ENCODE assay signal across 12 cellular contexts in genomic region chr9:111828193-111828592, GRCh38. TPM values are rescaled to one million over a fixed set of nuclear protein-coding genes. Genes with fewer than 3 reads are reported as not detected.
DNase-seq lines count a peak whose midpoint lies in the region; ATAC-seq and TF ChIP-seq lines count a peak whose summit lies in the region.
"Had no signal": no experiment of that assay in that cellular context is flagged by ENCODE, and none has a peak within 500 bp of the region (broad histone marks: within the 10 kb centered on the region; RNA-seq: fewer than 3 reads in every experiment).

No MANE protein-coding gene starts in this region.

- WGBS in SK-N-SH (ENCODE audit: low lambda C conversion rate), result 62% methylated on average over 4 of the region's 4 CpGs

- H3K4me1 ChIP-seq in SK-N-SH (ENCODE audit: control insufficient read depth in 1 of 2, insufficient read depth in 2 of 2, low read depth in 1 of 2, low read length in 1 of 2), result no peaks in the 10 kb centered on the region
- no peaks in the 10 kb centered on the region for H3K4me1 ChIP-seq in lower lobe of right lung

- no peak overlapping the region for H2AFZ ChIP-seq in SK-N-SH (ENCODE audit: low read depth)

- TF ChIP-seq EP300 in SK-N-SH (IDR thresholded peaks at IDR 0.05; ENCODE audit: borderline replicate concordance in 1 of 2, low read depth in 1 of 2, low read length in 1 of 2), result no peak

- intact Hi-C loops in lower lobe of right lung (cut with DNase I), result no loop called here

- H3K9me3 ChIP-seq in SK-N-SH (no peaks in the 10 kb centered on the region), lower lobe of right lung (no peaks in the 10 kb centered on the region)

- TF ChIP-seq RAD21 in SK-N-SH (IDR thresholded peaks at IDR 0.05; ENCODE audit: low read length), result peak; percentile 50

- CTCF ChIA-PET in BJ (lab: Yijun Ruan, JAX) (interaction anchor here (1.1 kb wide), 1 partner anchor 247 kb away, joined by 4 read pairs; no protein-coding TSS in a partner anchor), SK-N-SH (lab: Yijun Ruan, JAX) (no interaction called here)

- H3K27ac ChIP-seq in SK-N-SH (ENCODE audit: low read depth in 2 of 2, low read length in 1 of 2) (no peak overlapping the region), lower lobe of right lung (no peak overlapping the region)

- no peaks in the 10 kb centered on the region for H4K20me1 ChIP-seq in SK-N-SH (ENCODE audit: insufficient read depth)

- H3K9me2 ChIP-seq in SK-N-SH, result no peaks in the 10 kb centered on the region

- no peaks in the 10 kb centered on the region for H3F3A ChIP-seq in SK-N-SH (replicated peaks; ENCODE audit: insufficient read depth)

- H3K4me3 ChIP-seq in BJ (ENCODE audit: low read depth, low read length) (no peak overlapping the region), SK-N-SH (ENCODE audit: low read depth in 2 of 2, low read length in 1 of 2) (no peak overlapping the region), lower lobe of right lung (no peak overlapping the region)

- ATAC-seq in left lobe of liver (peak; percentile 63), HG02571 (IDR thresholded peaks at IDR 0.05; ENCODE audit: unreplicated experiment) (no peak), lower lobe of right lung (no peak)

- H3K79me2 ChIP-seq in SK-N-SH (ENCODE audit: insufficient read depth), result no peaks in the 10 kb centered on the region

- H3K4me2 ChIP-seq in SK-N-SH, result no peak overlapping the region

- POLR2A ChIA-PET in BJ (lab: Charles Lee), result no interaction called here
- POLR2A ChIA-PET in SK-N-SH (lab: Yijun Ruan, JAX), result interaction anchor here (0.6 kb wide), 1 partner anchor 764 kb away, joined by 3 read pairs; no protein-coding TSS in a partner anchor

- TF ChIP-seq CTCF in BJ (IDR thresholded peaks at IDR 0.05; ENCODE audit: insufficient read depth, low read depth, low read length) (0 out of 2 replicates have a peak, but pooled peaks have one; percentile 5), GM13977 (IDR thresholded peaks at IDR 0.05; ENCODE audit: extremely low read depth, insufficient read depth, missing control alignments) (peak; percentile 30), SK-N-SH (IDR thresholded peaks at IDR 0.05) (peak; percentile 27; the same call in 1 of the 2 replicates), lower lobe of right lung (IDR thresholded peaks at IDR 0.05) (no peak)

- H3K27me3 ChIP-seq in BJ (ENCODE audit: control insufficient read depth, insufficient read depth, low read length) (no peaks in the 10 kb centered on the region), SK-N-SH (ENCODE audit: insufficient read depth) (no peaks in the 10 kb centered on the region), lower lobe of right lung (ENCODE audit: low read depth) (no peaks in the 10 kb centered on the region)

- in situ Hi-C loops in GM13977 (cut with MboI; ENCODE audit: low pct_unique_long_range_greater_than_20kb, low sequenced_read_pairs, unreplicated experiment), result no loop called here

- no peak overlapping the region for H3K9ac ChIP-seq in SK-N-SH

- H3K36me3 ChIP-seq in BJ (ENCODE audit: control insufficient read depth, insufficient read depth, low read length), result no peaks in the 10 kb centered on the region
- no peaks in the 10 kb centered on the region for H3K36me3 ChIP-seq in SK-N-SH (replicated peaks in 1 of 2; ENCODE audit: control insufficient read depth in 1 of 2, insufficient read depth in 2 of 2, low read length in 1 of 2)
- H3K36me3 ChIP-seq in lower lobe of right lung, result no peaks in the 10 kb centered on the region

- DNase-seq in BJ (ENCODE audit: low read depth), result no peak
- DNase-seq in GM13977 (ENCODE audit: low spot score), result peak; percentile 23
- DNase-seq in SK-N-SH, result no peak
- DNase-seq in left lobe of liver (ENCODE audit: low spot score), result no peak
- no peak for DNase-seq in SW 1271 (lab: John Stamatoyannopoulos, UW)
- DNase-seq in SHP77 (lab: John Stamatoyannopoulos, UW), result no peak
- no peak for DNase-seq in lower lobe of right lung
- DNase-seq: anterior cingulate cortex, Calu3, NCI-H510A treated with DMSO at 0.1 percent for 48 hours had no signal

TF ChIP-seq in SK-N-SH, 30 proteins besides CTCF, POLR2A, EP300 and RAD21:
- peak; percentile 41 for TF ChIP-seq SMC3 (IDR thresholded peaks at IDR 0.05; ENCODE audit: low read depth, low read length)
- no peak for TF ChIP-seq USF2 (IDR thresholded peaks at IDR 0.05; ENCODE audit: borderline replicate concordance, low read depth, low read length)
- no peak for TF ChIP-seq ZBTB33 (IDR thresholded peaks at IDR 0.05; ENCODE audit: borderline replicate concordance, low read depth)
- 0 out of 2 replicates have a peak, but pooled peaks have one; percentile 15 for TF ChIP-seq PBX3 (IDR thresholded peaks at IDR 0.05)
- no peak for TF ChIP-seq GABPA (IDR thresholded peaks at IDR 0.05; ENCODE audit: low read depth)

RNA-seq across cellular contexts. Expression of gene SHOC1, which starts 33.5 kb away (rescaled TPM):
- polyA plus RNA-seq in BJ (2011; rRNA removed) (not detected in 2 replicates), SK-N-SH (2012; rRNA removed) (not detected in 2 replicates)
- polyA minus RNA-seq in BJ (2011; rRNA and poly(A)+ RNA removed), result not detected in 2 replicates
- polyA plus RNA-seq in SK-N-SH (2012; cell fraction: cytosol; rRNA removed), result 0.03 TPM in 1 of 2 replicates, not detected in the other
- polyA plus RNA-seq in SK-N-SH (2012; cell fraction: nucleus; rRNA removed), result 0.01 and 0.04 TPM in 2 replicates
- total RNA-seq in left lobe of liver (not detected), lower lobe of right lung (0.15 TPM)
- total RNA-seq: Calu3 had no signal
- polyA plus RNA-seq: immature natural killer cell had no signal
